ENCODE assay signal across 17 cellular contexts in the genomic region with DNA sequence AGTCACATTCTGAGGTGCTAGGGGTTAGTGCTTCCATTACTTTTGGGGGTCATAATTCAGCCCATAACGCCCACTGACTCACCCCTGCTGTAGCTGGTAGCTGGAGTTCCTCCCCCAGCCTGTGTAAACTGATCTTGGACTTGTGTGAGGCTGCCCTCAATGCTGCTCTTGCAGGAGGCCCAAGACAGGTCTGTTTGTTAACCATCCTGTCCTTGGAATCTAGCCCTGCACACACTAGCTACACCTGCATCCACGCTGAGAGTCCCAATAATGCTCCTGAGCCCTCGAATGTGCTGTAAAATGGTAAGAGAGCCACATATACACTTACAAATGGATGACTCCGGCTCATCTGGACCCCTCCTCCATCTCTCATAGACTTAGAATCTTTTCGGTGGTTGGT. TPM values are rescaled to one million over a fixed set of nuclear protein-coding genes. Genes with fewer than 3 reads are reported as not detected.
A peak's percentile ranks its signal among the peaks of the same experiment; 100 is the strongest.
DNase-seq lines count a peak whose midpoint lies in the region; ATAC-seq and TF ChIP-seq lines count a peak whose summit lies in the region.
"Had no signal": no experiment of that assay in that cellular context is flagged by ENCODE, and none has a peak within 500 bp of the region (broad histone marks: within the 10 kb centered on the region; RNA-seq: fewer than 3 reads in every experiment).

No MANE protein-coding gene starts in this region.

- WGBS in gastroesophageal sphincter (ENCODE audit: low coverage in 1 of 2), 2 donors: 90 to 92% methylated on average over 5 of the region's 5 CpGs
- 97% methylated on average over 5 of the region's 5 CpGs for WGBS in mesenchymal stem cell

- H3K4me2 ChIP-seq in BLaER1 (peak overlapping the region; percentile 22), mesenchymal stem cell (ENCODE audit: low read length, poor library complexity, severe bottlenecking) (no peak overlapping the region)

- H3K9me3 ChIP-seq in BLaER1 (no peaks in the 10 kb centered on the region), gastroesophageal sphincter (no peaks in the 10 kb centered on the region), mesenchymal stem cell (ENCODE audit: control insufficient read depth, low read length) (no peaks in the 10 kb centered on the region)
- H3K9me3 ChIP-seq: BE2C had no signal

- no peak overlapping the region for H2BK120ac ChIP-seq in mesenchymal stem cell (ENCODE audit: low read depth, low read length)

- no peak overlapping the region for H2AK5ac ChIP-seq in mesenchymal stem cell (ENCODE audit: low read length, severe bottlenecking)

- no peak overlapping the region for H3K4me3 Mint-ChIP-seq in stimulated activated naive CD8-positive, alpha-beta T cell treated with anti-CD3 and anti-CD28 coated beads, Interleukin-15, amount 100 ng/mL, for 72 hours
- H3K4me3 Mint-ChIP-seq: CD8-positive, alpha-beta memory T cell; H9 had no signal

- H3K4me3 ChIP-seq in BLaER1 (no peak overlapping the region), gastroesophageal sphincter (no peak overlapping the region), mesenchymal stem cell (ENCODE audit: insufficient read depth in 1 of 2, low read depth in 1 of 2, low read length in 2 of 2) (no peak overlapping the region)
- H3K4me3 ChIP-seq: K562 had no signal

- no peak overlapping the region for H2BK5ac ChIP-seq in mesenchymal stem cell (ENCODE audit: low read depth, low read length, poor library complexity, severe bottlenecking)

- ATAC-seq in gastroesophageal sphincter: peak; percentile 19
- no peak for ATAC-seq in stimulated activated naive CD8-positive, alpha-beta T cell treated with anti-CD3 and anti-CD28 coated beads, Interleukin-15, amount 100 ng/mL, for 72 hours
- ATAC-seq: K562 had no signal

- in situ Hi-C loops in G401 (cut with HindIII; ENCODE audit: low sequenced_read_pairs): no loop called here

- no peak overlapping the region for H3K9ac ChIP-seq in BLaER1
- H3K9ac ChIP-seq in mesenchymal stem cell (ENCODE audit: low read length): no peak overlapping the region

- no peaks in the 10 kb centered on the region for H3K79me1 ChIP-seq in mesenchymal stem cell (replicated peaks; ENCODE audit: low read length, poor library complexity, severe bottlenecking)

- no peak overlapping the region for H3K27ac Mint-ChIP-seq in stimulated activated naive CD8-positive, alpha-beta T cell treated with anti-CD3 and anti-CD28 coated beads, Interleukin-15, amount 100 ng/mL, for 72 hours
- H3K27ac Mint-ChIP-seq: H9 had no signal

- H3K27me3 Mint-ChIP-seq in stimulated activated naive CD8-positive, alpha-beta T cell treated with anti-CD3 and anti-CD28 coated beads, Interleukin-15, amount 100 ng/mL, for 72 hours: no peaks in the 10 kb centered on the region
- H3K27me3 Mint-ChIP-seq: CD8-positive, alpha-beta memory T cell had no signal

- H3K36me3 ChIP-seq in BLaER1 (peaks cover 6% of the 10 kb centered on the region; the same call in 1 of the 2 replicates), gastroesophageal sphincter (no peaks in the 10 kb centered on the region), mesenchymal stem cell (ENCODE audit: control insufficient read depth in 1 of 2, insufficient read depth in 2 of 2, low read depth in 1 of 2, low read length in 2 of 2) (peaks cover 0 to 4% of the 10 kb centered on the region in 2 experiments)

- H3K4me1 ChIP-seq in BLaER1 (peaks cover 31% of the 10 kb centered on the region), gastroesophageal sphincter (peaks cover 9 to 81% (median 10%) of the 10 kb centered on the region in 3 donors), mesenchymal stem cell (ENCODE audit: control insufficient read depth, insufficient read depth, low read depth, low read length) (peaks cover 7% of the 10 kb centered on the region)

- no peak overlapping the region for H2BK12ac ChIP-seq in mesenchymal stem cell (ENCODE audit: low read length in 2 of 2)

- H3K9me3 Mint-ChIP-seq in stimulated activated naive CD8-positive, alpha-beta T cell treated with anti-CD3 and anti-CD28 coated beads, Interleukin-15, amount 100 ng/mL, for 72 hours: no peaks in the 10 kb centered on the region
- H3K9me3 Mint-ChIP-seq: CD8-positive, alpha-beta memory T cell; H9 had no signal

- no peak overlapping the region for H3K4ac ChIP-seq in mesenchymal stem cell (ENCODE audit: low read depth in 1 of 2, low read length in 2 of 2)

- H3K18ac ChIP-seq in mesenchymal stem cell (ENCODE audit: low read depth in 1 of 2, low read length in 2 of 2): peak overlapping the region in 1 of 2 experiments; percentile 15

- H4K8ac ChIP-seq in mesenchymal stem cell (ENCODE audit: low read length): no peak overlapping the region

- H2BK15ac ChIP-seq in mesenchymal stem cell (ENCODE audit: low read depth, poor library complexity, severe bottlenecking): peak overlapping the region; percentile 57

- H3K27ac ChIP-seq in BLaER1 (no peak overlapping the region), gastroesophageal sphincter (no peak overlapping the region), mesenchymal stem cell (ENCODE audit: low read length, poor library complexity, severe bottlenecking) (no peak overlapping the region)

- H3K23ac ChIP-seq in mesenchymal stem cell (ENCODE audit: low read length in 2 of 2): no peak overlapping the region

- TF ChIP-seq CTCF in gastroesophageal sphincter (IDR thresholded peaks at IDR 0.05): no peak

- peak overlapping the region in 1 of 2 experiments; percentile 46 for H3K14ac ChIP-seq in mesenchymal stem cell (ENCODE audit: low read length in 2 of 2)

- H3K27me3 ChIP-seq in BLaER1 (no peaks in the 10 kb centered on the region), gastroesophageal sphincter (no peaks in the 10 kb centered on the region), mesenchymal stem cell (ENCODE audit: control insufficient read depth in 1 of 2, insufficient read depth in 1 of 2, low read length in 2 of 2) (no peaks in the 10 kb centered on the region)
- H3K27me3 ChIP-seq: BE2C had no signal

- H4K20me1 ChIP-seq in BLaER1: peaks cover 98% of the 10 kb centered on the region

- H2AFZ ChIP-seq in mesenchymal stem cell (ENCODE audit: low read depth, low read length): no peak overlapping the region

- peak; percentile 72 for DNase-seq in G401 (ENCODE audit: low spot score)
- no peak for DNase-seq in mesenchymal stem cell
- no peak for DNase-seq in activated CD8-positive, alpha-beta memory T cell treated with anti-CD3 and anti-CD28 coated beads, Interleukin-2, amount 50 U/mL, for 4 hours
- no peak for DNase-seq in stimulated activated naive CD8-positive, alpha-beta T cell treated with anti-CD3 and anti-CD28 coated beads, Interleukin-15, amount 100 ng/mL, for 72 hours
- DNase-seq in AG20443 (ENCODE audit: low spot score): no peak
- no peak for DNase-seq in DMS53 (lab: John Stamatoyannopoulos, UW)
- DNase-seq: 8988T; BE2C; CD8-positive, alpha-beta memory T cell; COR-L47; DMS79; GF-D8; GOT3; H9 had no signal

- TF ChIP-seq EP300 in gastroesophageal sphincter (IDR thresholded peaks at IDR 0.05): no peak

- peaks cover 22% of the 10 kb centered on the region for H3K4me1 Mint-ChIP-seq in stimulated activated naive CD8-positive, alpha-beta T cell treated with anti-CD3 and anti-CD28 coated beads, Interleukin-15, amount 100 ng/mL, for 72 hours

- no peak overlapping the region for H4K91ac ChIP-seq in mesenchymal stem cell (ENCODE audit: low read length)

- TF ChIP-seq POLR2A in gastroesophageal sphincter (IDR thresholded peaks at IDR 0.05): no peak

RNA-seq across cellular contexts. Expression of a gene that starts 9.6 kb away (rescaled TPM):
- 0.12 and 0.85 TPM in 2 replicates for total RNA-seq in G401 (2014; rRNA removed; shearing (Covaris generic))
- total RNA-seq in gastroesophageal sphincter: 10 to 100 TPM; 54.3 to 72.2 (median 57.4) TPM
- polyA plus RNA-seq in mesenchymal stem cell (2013, experiment 1 of 2): 8.2 TPM
- polyA plus RNA-seq in mesenchymal stem cell (2013, experiment 2 of 2): 7.9 TPM

Comparison
In these comparisons a context has a peak if more than half of its experiments do, and no peak if none do; other contexts are left out.
1. RNA of a gene that starts 9.6 kb away (total RNA-seq): 54.3 to 72.2 TPM in gastroesophageal sphincter; 0.12 to 0.85 TPM in G401; every median in the first group is over 10 times any median in the second.